Comparison of ENCODE assay signal across 26 cellular contexts in genomic region chr2:147110317-147110716, GRCh38.
DNase-seq lines count a peak whose midpoint lies in the region; ATAC-seq, FAIRE-seq and TF ChIP-seq lines count a peak whose summit lies in the region.
"Had no signal": no experiment of that assay in that cellular context is flagged by ENCODE, and none has a peak within 500 bp of the region (broad histone marks: within the 10 kb centered on the region; RNA-seq: fewer than 3 reads in every experiment).

No MANE protein-coding gene starts in this region.

- no peaks in the 10 kb centered on the region for H3K36me3 ChIP-seq in keratinocyte (ENCODE audit: control insufficient read depth in 2 of 2, extremely low read depth in 1 of 2, insufficient read depth in 2 of 2, low read length in 2 of 2)
- no peaks in the 10 kb centered on the region for H3K36me3 ChIP-seq in CD8-positive, alpha-beta T cell (ENCODE audit: insufficient read depth, low read length)
- H3K36me3 ChIP-seq: BLaER1 treated with 17β-estradiol and CSF1 and Interleukin-3, amounts not matched to agents 10 nM and 100 nM; cardiac muscle cell; esophagus muscularis mucosa; SJSA1 had no signal

- H3K4ac ChIP-seq in H9 (ENCODE audit: low read depth, low read length), result no peak overlapping the region

- no peak overlapping the region for H2BK120ac ChIP-seq in H9 (ENCODE audit: low read depth, low read length, poor library complexity, severe bottlenecking)

- H3K23me2 ChIP-seq in H9 (ENCODE audit: insufficient read length, low read depth, low read length, poor library complexity, severe bottlenecking), result no peaks in the 10 kb centered on the region

- H2AK5ac ChIP-seq in H9 (ENCODE audit: insufficient read length, low read length), result no peak overlapping the region

- peaks cover 2% of the 10 kb centered on the region for H3K4me1 ChIP-seq in keratinocyte (ENCODE audit: control insufficient read depth, extremely low read depth, insufficient read depth, low read length)
- no peaks in the 10 kb centered on the region; the same call in 1 of the 2 replicates for H3K4me1 ChIP-seq in H9 (ENCODE audit: insufficient read depth, low read length)
- H3K4me1 ChIP-seq in CD8-positive, alpha-beta T cell (ENCODE audit: insufficient read depth, low read length), result no peaks in the 10 kb centered on the region
- H3K4me1 ChIP-seq: BLaER1 treated with 17β-estradiol and CSF1 and Interleukin-3, amounts not matched to agents 10 nM and 100 nM; esophagus muscularis mucosa; SJSA1; testis had no signal

- POLR2A ChIA-PET in CD8-positive, alpha-beta T cell (lab: Charles Lee), result no interaction called here

- H4K20me1 ChIP-seq in keratinocyte (ENCODE audit: control insufficient read depth, extremely low read depth, insufficient read depth, low read length) (no peaks in the 10 kb centered on the region), H9 (ENCODE audit: control insufficient read depth, insufficient read depth, insufficient read length) (no peaks in the 10 kb centered on the region)
- H4K20me1 ChIP-seq: BLaER1 treated with 17β-estradiol and CSF1 and Interleukin-3, amounts not matched to agents 10 nM and 100 nM had no signal

- H3K36me3 Mint-ChIP-seq in H9 (ENCODE audit: insufficient read depth in 1 of 3, low read depth in 3 of 3), result no peaks in the 10 kb centered on the region
- no peaks in the 10 kb centered on the region for H3K36me3 Mint-ChIP-seq in CD8-positive, alpha-beta T cell
- H3K36me3 Mint-ChIP-seq: activated naive CD8-positive, alpha-beta T cell treated with anti-CD3 and anti-CD28 coated beads for 36 hours; immature natural killer cell had no signal

- no peak overlapping the region for H4K5ac ChIP-seq in H9 (ENCODE audit: insufficient read length, low read depth, low read length)

- no peak overlapping the region for H3K23ac ChIP-seq in H9 (ENCODE audit: insufficient read length, low read depth, low read length)

- no peak overlapping the region for H3K14ac ChIP-seq in H9 (ENCODE audit: insufficient read depth, low read length)

- no peak overlapping the region for H3K56ac ChIP-seq in H9 (ENCODE audit: insufficient read length, low read depth, low read length)

- no peak overlapping the region for H2BK5ac ChIP-seq in H9 (ENCODE audit: insufficient read length, low read length)

- H3K4me2 ChIP-seq in keratinocyte (ENCODE audit: control insufficient read depth, extremely low read depth, insufficient read depth, low read depth, low read length), result no peak overlapping the region
- no peak overlapping the region for H3K4me2 ChIP-seq in H9 (ENCODE audit: insufficient read depth, insufficient read length, low read length)
- H3K4me2 ChIP-seq: BLaER1 treated with 17β-estradiol and CSF1 and Interleukin-3, amounts not matched to agents 10 nM and 100 nM had no signal

- H3K27ac ChIP-seq in keratinocyte (ENCODE audit: control insufficient read depth, insufficient read depth, low read length) (no peak overlapping the region), H9 (ENCODE audit: insufficient read length, low read depth, low read length) (no peak overlapping the region)
- H3K27ac ChIP-seq in CD8-positive, alpha-beta T cell (ENCODE audit: low read depth, low read length), result no peak overlapping the region
- H3K27ac ChIP-seq: BLaER1 treated with 17β-estradiol and CSF1 and Interleukin-3, amounts not matched to agents 10 nM and 100 nM; cardiac muscle cell; dorsolateral prefrontal cortex; esophagus muscularis mucosa; SJSA1; testis had no signal

- no peak overlapping the region for H3K18ac ChIP-seq in H9 (ENCODE audit: insufficient read length, low read depth, low read length)

- H3K9me3 Mint-ChIP-seq in H9, result no peaks in the 10 kb centered on the region; a peak in 1 of 5 replicates
- no peaks in the 10 kb centered on the region for H3K9me3 Mint-ChIP-seq in CD8-positive, alpha-beta T cell

- peaks cover 10 to 11% of the 10 kb centered on the region in 2 experiments; a peak in 3 of 4 replicates for H3K4me1 Mint-ChIP-seq in H9
- H3K4me1 Mint-ChIP-seq in CD8-positive, alpha-beta T cell (ENCODE audit: low read depth), result no peaks in the 10 kb centered on the region
- H3K4me1 Mint-ChIP-seq: activated naive CD8-positive, alpha-beta T cell treated with anti-CD3 and anti-CD28 coated beads for 36 hours; immature natural killer cell had no signal

- no peak for TF ChIP-seq CTCF in astrocyte of the cerebellum (IDR thresholded peaks at IDR 0.05; ENCODE audit: low read depth, low read length, missing control alignments)
- no peak for TF ChIP-seq CTCF in keratinocyte (optimal IDR thresholded peaks at IDR 0.05 in 1 of 3, IDR thresholded peaks at IDR 0.05 in 1 of 3, conservative IDR thresholded peaks at IDR 0.05 in 1 of 3; ENCODE audit: extremely low read depth in 1 of 3, insufficient read depth in 2 of 3, low read length in 3 of 3)
- TF ChIP-seq CTCF in H9 (conservative IDR thresholded peaks at IDR 0.05), result no peak
- TF ChIP-seq CTCF in CD8-positive, alpha-beta T cell (IDR thresholded peaks at IDR 0.05), result no peak

- H3K9ac ChIP-seq in keratinocyte (ENCODE audit: control insufficient read depth, extremely low read depth, insufficient read depth, low read length), result no peak overlapping the region
- no peak overlapping the region for H3K9ac ChIP-seq in H9 (ENCODE audit: extremely low read depth, insufficient read length, low read length)
- H3K9ac ChIP-seq: BLaER1 treated with 17β-estradiol and CSF1 and Interleukin-3, amounts not matched to agents 10 nM and 100 nM had no signal

- H3K79me1 ChIP-seq in H9 (ENCODE audit: insufficient read depth, low read depth, low read length, poor library complexity, severe bottlenecking), result no peaks in the 10 kb centered on the region

- no peak overlapping the region for H3K4me3 ChIP-seq in astrocyte of the cerebellum (ENCODE audit: low read depth, low read length)
- no peak overlapping the region for H3K4me3 ChIP-seq in keratinocyte (ENCODE audit: control insufficient read depth in 2 of 3, extremely low read depth in 1 of 3, insufficient read depth in 2 of 3, low read depth in 1 of 3, low read length in 3 of 3)
- no peak overlapping the region for H3K4me3 ChIP-seq in CD8-positive, alpha-beta T cell (ENCODE audit: low read depth, low read length)
- H3K4me3 ChIP-seq: BLaER1 treated with 17β-estradiol and CSF1 and Interleukin-3, amounts not matched to agents 10 nM and 100 nM; cardiac muscle cell; dorsolateral prefrontal cortex; esophagus muscularis mucosa; SJSA1; testis had no signal

- H3K9me3 ChIP-seq in keratinocyte (ENCODE audit: control insufficient read depth, low read depth, low read length) (no peaks in the 10 kb centered on the region), H9 (ENCODE audit: control insufficient read depth, low read depth, low read length) (no peaks in the 10 kb centered on the region)
- H3K9me3 ChIP-seq in CD8-positive, alpha-beta T cell (ENCODE audit: low read length), result no peaks in the 10 kb centered on the region
- H3K9me3 ChIP-seq: esophagus muscularis mucosa, SJSA1, testis had no signal

- H3K4me3 Mint-ChIP-seq in H9, result no peak overlapping the region
- H3K4me3 Mint-ChIP-seq in CD8-positive, alpha-beta T cell, result no peak overlapping the region
- H3K4me3 Mint-ChIP-seq: activated CD8-positive, alpha-beta T cell treated with anti-CD3 and anti-CD28 coated beads for 36 hours; activated naive CD8-positive, alpha-beta T cell treated with anti-CD3 and anti-CD28 coated beads for 36 hours; activated T-cell treated with anti-CD3 and anti-CD28 coated beads, Interleukin-2, amount 50 U/mL, for 72 hours; immature natural killer cell; naive thymus-derived CD4-positive, alpha-beta T cell; WTC11 had no signal

- intact Hi-C loops in CD8-positive, alpha-beta T cell (cut with DNase I, micrococcal nuclease), result no loop called here

- H2BK12ac ChIP-seq in H9 (ENCODE audit: insufficient read length, low read depth, low read length), result no peak overlapping the region

- H4K8ac ChIP-seq in H9 (replicated peaks; ENCODE audit: insufficient read length, low read depth, low read length), result no peak overlapping the region

- CTCF ChIA-PET in CD8-positive, alpha-beta T cell (lab: Charles Lee), result no interaction called here

- no peak for ATAC-seq in CD8-positive, alpha-beta T cell
- ATAC-seq: activated CD8-positive, alpha-beta T cell treated with anti-CD3 and anti-CD28 coated beads for 36 hours; activated T-cell treated with anti-CD3 and anti-CD28 coated beads, Interleukin-2, amount 50 U/mL, for 72 hours; naive thymus-derived CD4-positive, alpha-beta T cell; WTC11 had no signal

- H3K27me3 Mint-ChIP-seq in H9 (ENCODE audit: low read depth), result no peaks in the 10 kb centered on the region
- no peaks in the 10 kb centered on the region for H3K27me3 Mint-ChIP-seq in CD8-positive, alpha-beta T cell (ENCODE audit: low read depth)

- no peaks in the 10 kb centered on the region for H3K9me1 ChIP-seq in keratinocyte (ENCODE audit: control insufficient read depth, extremely low read depth, insufficient read depth, low read length)

- H3K27me3 ChIP-seq in keratinocyte (ENCODE audit: control insufficient read depth, extremely low read depth, insufficient read depth, low read length) (no peaks in the 10 kb centered on the region), H9 (ENCODE audit: insufficient read depth, low read length) (no peaks in the 10 kb centered on the region)
- no peaks in the 10 kb centered on the region for H3K27me3 ChIP-seq in CD8-positive, alpha-beta T cell (ENCODE audit: insufficient read depth, low read length)
- H3K27me3 ChIP-seq: BLaER1 treated with 17β-estradiol and CSF1 and Interleukin-3, amounts not matched to agents 10 nM and 100 nM; cardiac muscle cell; esophagus muscularis mucosa; SJSA1; testis had no signal

- no peak overlapping the region for H2BK20ac ChIP-seq in H9 (ENCODE audit: low read depth, low read length, poor library complexity, severe bottlenecking)

- in situ Hi-C loops in astrocyte of the cerebellum (cut with HindIII; ENCODE audit: low sequenced_read_pairs), result no loop called here

- H3K27ac Mint-ChIP-seq in H9, result no peak overlapping the region
- no peak overlapping the region for H3K27ac Mint-ChIP-seq in CD8-positive, alpha-beta T cell
- H3K27ac Mint-ChIP-seq: activated CD8-positive, alpha-beta T cell treated with anti-CD3 and anti-CD28 coated beads for 36 hours; activated naive CD8-positive, alpha-beta T cell treated with anti-CD3 and anti-CD28 coated beads for 36 hours; activated T-cell treated with anti-CD3 and anti-CD28 coated beads, Interleukin-2, amount 50 U/mL, for 72 hours; immature natural killer cell; naive thymus-derived CD4-positive, alpha-beta T cell; WTC11 had no signal

- H2BK15ac ChIP-seq in H9 (ENCODE audit: low read depth, low read length), result no peak overlapping the region

- DNase-seq in NCI-H2081 (lab: John Stamatoyannopoulos, UW), result peak; percentile 29 to 77
- no peak for DNase-seq in NCI-H2081 treated with DMSO at 0.1 percent for 48 hours (lab: John Stamatoyannopoulos, UW)
- peak; percentile 68 for DNase-seq in astrocyte of the cerebellum (ENCODE audit: low read depth)
- no peak for DNase-seq in keratinocyte (ENCODE audit: low read depth, low spot score)
- DNase-seq in NCI-H1436 treated with DMSO at 0.1 percent for 48 hours (lab: John Stamatoyannopoulos, UW), result no peak
- DNase-seq in H9, result no peak
- DNase-seq in CD8-positive, alpha-beta T cell, result no peak
- DNase-seq in effector CD8-positive, alpha-beta T cell (lab: John Stamatoyannopoulos, UW), result no peak
- DNase-seq: 8988T; activated CD8-positive, alpha-beta T cell treated with anti-CD3 and anti-CD28 coated beads for 36 hours; activated naive CD8-positive, alpha-beta T cell treated with anti-CD3 and anti-CD28 coated beads for 36 hours; activated T-cell treated with anti-CD3 and anti-CD28 coated beads, Interleukin-2, amount 50 U/mL, for 72 hours; dorsolateral prefrontal cortex; head of caudate nucleus; immature natural killer cell; MM.1S; naive thymus-derived CD4-positive, alpha-beta T cell; NCI-H187 treated with DMSO at 0.1 percent for 48 hours; NCI-H524 treated with DMSO at 0.1 percent for 48 hours; testis had no signal

- peak; percentile 29 for FAIRE-seq in keratinocyte (lab: Jason Lieb, UNC)
- FAIRE-seq: H54 had no signal

- H3T11ph ChIP-seq in H9 (ENCODE audit: low read length), result no peak overlapping the region

- H2AFZ ChIP-seq in keratinocyte (ENCODE audit: control insufficient read depth, low read length) (no peak overlapping the region), H9 (ENCODE audit: low read length) (no peak overlapping the region)

- WGBS in H9 (ENCODE audit: extremely low coverage, insufficient read length, low lambda C conversion rate), result no CpG with 5 or more reads among the region's 4 CpGs

- no peak overlapping the region for H4K91ac ChIP-seq in H9 (ENCODE audit: insufficient read length, low read depth, low read length)

- dilution Hi-C loops in keratinocyte (cut with MboI; ENCODE audit: extremely low pct_ligation_motif_present, low sequenced_read_pairs), result no loop called here

- H3K79me2 ChIP-seq in keratinocyte (ENCODE audit: control insufficient read depth, insufficient read depth, low read length) (no peaks in the 10 kb centered on the region), H9 (ENCODE audit: insufficient read depth, low read length) (no peaks in the 10 kb centered on the region)

Comparison
In these comparisons a context has a peak if more than half of its experiments do, and no peak if none do; other contexts are left out.
1. DNase-seq: peak in NCI-H2081 (2 of 2) and astrocyte of the cerebellum (single experiment); none in NCI-H2081 treated with DMSO at 0.1 percent for 48 hours (single experiment), keratinocyte (single experiment), NCI-H1436 treated with DMSO at 0.1 percent for 48 hours (single experiment), H9 (single experiment), CD8-positive, alpha-beta T cell (0 of 7) and effector CD8-positive, alpha-beta T cell (single experiment).